17 cellular contexts compared by ENCODE assay signal in genomic region chr5:115418788-115419187, GRCh38.
DNase-seq lines count a peak whose midpoint lies in the region; ATAC-seq, FAIRE-seq and TF ChIP-seq lines count a peak whose summit lies in the region.
"Had no signal": no experiment of that assay in that cellular context is flagged by ENCODE, and none has a peak within 500 bp of the region (broad histone marks: within the 10 kb centered on the region; RNA-seq: fewer than 3 reads in every experiment).

No MANE protein-coding gene starts in this region.

- no peak overlapping the region for H3K23ac ChIP-seq in mesenchymal stem cell (ENCODE audit: low read length in 2 of 2)

- FAIRE-seq in urothelium cell line (lab: Jason Lieb, UNC) = no peak
- FAIRE-seq: G401.6 had no signal

- no peak overlapping the region for H2AFZ ChIP-seq in PC-3 (ENCODE audit: low read length)
- no peak overlapping the region for H2AFZ ChIP-seq in mesenchymal stem cell (ENCODE audit: low read depth, low read length)

- no peak overlapping the region for H3K4me3 ChIP-seq in PC-3 (ENCODE audit: low read length)
- H3K4me3 ChIP-seq in mesenchymal stem cell (ENCODE audit: insufficient read depth in 1 of 2, low read depth in 1 of 2, low read length in 2 of 2) = no peak overlapping the region
- H3K4me3 ChIP-seq: lung, Peyer's patch had no signal

- ATAC-seq in PC-3 = no peak
- ATAC-seq in GM18519 (IDR thresholded peaks at IDR 0.05; ENCODE audit: low FRiP score, unreplicated experiment) = no peak
- no peak for ATAC-seq in GM19455 (IDR thresholded peaks at IDR 0.05; ENCODE audit: unreplicated experiment)

- DNase-seq in NCI-H1417 (lab: John Stamatoyannopoulos, UW) (peak; percentile 47 to 93 (median 89)), NCI-H1417 treated with DMSO at 0.1 percent for 48 hours (lab: John Stamatoyannopoulos, UW) (no peak), NCI-H146 treated with DMSO at 0.1 percent for 48 hours (lab: John Stamatoyannopoulos, UW; ENCODE audit: unreplicated experiment) (peak; percentile 89), PC-3 (peak; percentile 42), mesenchymal stem cell (no peak), urothelium cell line (ENCODE audit: low spot score) (no peak)
- DNase-seq: activated CD4-positive, alpha-beta memory T cell treated with anti-CD3 and anti-CD28 coated beads for 36 hours; endodermal cell; foreskin fibroblast; NCI-H446; stimulated activated naive CD4-positive, alpha-beta T cell; SW 1271 had no signal

- H3K9ac ChIP-seq in PC-3 (ENCODE audit: low read length) = no peak overlapping the region
- no peak overlapping the region for H3K9ac ChIP-seq in mesenchymal stem cell (ENCODE audit: low read length)

- no peak overlapping the region for H4K8ac ChIP-seq in mesenchymal stem cell (ENCODE audit: low read length)

- no peaks in the 10 kb centered on the region for H3K79me1 ChIP-seq in mesenchymal stem cell (replicated peaks; ENCODE audit: low read length, poor library complexity, severe bottlenecking)

- no peak overlapping the region for H2BK15ac ChIP-seq in mesenchymal stem cell (ENCODE audit: low read depth, poor library complexity, severe bottlenecking)

- H3K9me2 ChIP-seq in PC-3 (replicated peaks; ENCODE audit: low read length) = no peaks in the 10 kb centered on the region

- H3K4me2 ChIP-seq in PC-3 (ENCODE audit: low read length) (no peak overlapping the region), mesenchymal stem cell (ENCODE audit: low read length, poor library complexity, severe bottlenecking) (no peak overlapping the region)

- peaks cover 4% of the 10 kb centered on the region for H3F3A ChIP-seq in PC-3 (ENCODE audit: low read length, unreplicated experiment)

- H3K27me3 ChIP-seq in PC-3 (ENCODE audit: low read length) (no peaks in the 10 kb centered on the region), mesenchymal stem cell (ENCODE audit: control insufficient read depth in 1 of 2, insufficient read depth in 1 of 2, low read length in 2 of 2) (no peaks in the 10 kb centered on the region)
- H3K27me3 ChIP-seq: Peyer's patch had no signal

- H3K4me1 ChIP-seq in PC-3 (ENCODE audit: insufficient read depth, low read length) = peaks cover 53% of the 10 kb centered on the region
- peaks cover 10% of the 10 kb centered on the region for H3K4me1 ChIP-seq in mesenchymal stem cell (ENCODE audit: control insufficient read depth, insufficient read depth, low read depth, low read length)

- H3K4ac ChIP-seq in mesenchymal stem cell (ENCODE audit: low read depth in 1 of 2, low read length in 2 of 2) = no peak overlapping the region

- CTCF ChIA-PET in PC-3 (lab: Charles Lee) = no interaction called here

- no peak overlapping the region for H2BK5ac ChIP-seq in mesenchymal stem cell (ENCODE audit: low read depth, low read length, poor library complexity, severe bottlenecking)

- H2BK120ac ChIP-seq in mesenchymal stem cell (ENCODE audit: low read depth, low read length) = no peak overlapping the region

- no peak overlapping the region for H4K91ac ChIP-seq in mesenchymal stem cell (ENCODE audit: low read length)

- H2BK12ac ChIP-seq in mesenchymal stem cell (ENCODE audit: low read length in 2 of 2) = peak overlapping the region in 1 of 2 experiments; percentile 6

- H3K9me3 ChIP-seq in PC-3 (ENCODE audit: low read length) (no peaks in the 10 kb centered on the region), mesenchymal stem cell (ENCODE audit: control insufficient read depth, low read length) (no peaks in the 10 kb centered on the region)
- H3K9me3 ChIP-seq: Peyer's patch had no signal

- H3K14ac ChIP-seq in mesenchymal stem cell (ENCODE audit: low read length in 2 of 2) = no peak overlapping the region

- peak overlapping the region; percentile 31 for H2AK5ac ChIP-seq in mesenchymal stem cell (ENCODE audit: low read length, severe bottlenecking)

- intact Hi-C loops in PC-3 (cut with micrococcal nuclease) = no loop called here

- no TSS peak for BruUV-seq in PC-3 (replicated peaks; lab: Mats Ljungman, UMichigan)

- H3K36me3 ChIP-seq in PC-3 (ENCODE audit: low read depth, low read length) (no peaks in the 10 kb centered on the region), mesenchymal stem cell (ENCODE audit: control insufficient read depth in 1 of 2, insufficient read depth in 2 of 2, low read depth in 1 of 2, low read length in 2 of 2) (no peaks in the 10 kb centered on the region)
- H3K36me3 ChIP-seq: Peyer's patch had no signal

- 0 out of 2 replicates have a peak overlapping the region, but pooled peaks have one; percentile 54 for H3K27ac ChIP-seq in PC-3 (ENCODE audit: low read length)
- no peak overlapping the region for H3K27ac ChIP-seq in mesenchymal stem cell (ENCODE audit: low read length, poor library complexity, severe bottlenecking)

- H4K20me1 ChIP-seq in PC-3 (ENCODE audit: low read length) = no peaks in the 10 kb centered on the region

- POLR2A ChIA-PET in PC-3 (lab: Charles Lee; ENCODE audit: unreplicated experiment) = interaction anchor here (0.6 kb wide), 1 partner anchor 118 kb away, joined by 6 read pairs; no protein-coding TSS in a partner anchor

- no peaks in the 10 kb centered on the region for H3K79me2 ChIP-seq in PC-3 (ENCODE audit: low read length)

- H3K18ac ChIP-seq in mesenchymal stem cell (ENCODE audit: low read depth in 1 of 2, low read length in 2 of 2) = no peak overlapping the region

- no peak for TF ChIP-seq CTCF in PC-3 (conservative IDR thresholded peaks at IDR 0.05; ENCODE audit: low read depth, low read length)

- WGBS in mesenchymal stem cell = 94% methylated on average over 5 of the region's 5 CpGs

Comparison
In these comparisons a context has a peak if more than half of its experiments do, and no peak if none do; other contexts are left out.
1. DNase-seq: peak in NCI-H1417 (3 of 3), NCI-H146 treated with DMSO at 0.1 percent for 48 hours (single experiment) and PC-3 (single experiment); none in NCI-H1417 treated with DMSO at 0.1 percent for 48 hours (single experiment), mesenchymal stem cell (single experiment) and urothelium cell line (single experiment).